ENCODE assay signal across 10 cellular contexts in genomic region chr2:147500819-147501395, GRCh38.
"Had no signal": no experiment of that assay in that cellular context is flagged by ENCODE, and none has a peak within 500 bp of the region (broad histone marks: within the 10 kb centered on the region; RNA-seq: fewer than 3 reads in every experiment).

No MANE protein-coding gene starts in this region.

- H3K27ac Mint-ChIP-seq: stimulated activated memory B cell treated with anti-CD40 and anti-IgM and Interleukin-4, amounts not matched to agents 10 μg/mL and 1 μg/mL and 100 μg/mL, for 72 hours; WTC11 had no signal

- H3K9me3 Mint-ChIP-seq: stimulated activated memory B cell treated with anti-CD40 and anti-IgM and Interleukin-4, amounts not matched to agents 10 μg/mL and 1 μg/mL and 100 μg/mL, for 72 hours had no signal

- H3K4me3 ChIP-seq: right atrium auricular region had no signal

- H3K4me1 Mint-ChIP-seq: stimulated activated memory B cell treated with anti-CD40 and anti-IgM and Interleukin-4, amounts not matched to agents 10 μg/mL and 1 μg/mL and 100 μg/mL, for 72 hours; WTC11 had no signal

- H3K36me3 Mint-ChIP-seq: naive thymus-derived CD8-positive, alpha-beta T cell; stimulated activated memory B cell treated with anti-CD40 and anti-IgM and Interleukin-4, amounts not matched to agents 10 μg/mL and 1 μg/mL and 100 μg/mL, for 72 hours; WTC11 had no signal

- H3K4me1 ChIP-seq: right atrium auricular region had no signal

- H3K9me3 ChIP-seq: right atrium auricular region had no signal

- H3K27ac ChIP-seq: right atrium auricular region had no signal

- DNase-seq: activated naive CD4-positive, alpha-beta T cell treated with Interleukin-2 at 50 U/mL for 16 hours; hypothalamus; mesenchymal stem cell; stimulated activated CD4-positive, alpha-beta T cell treated with anti-CD3 and anti-CD28 coated beads, Interleukin-2, amount 100 ng/mL, for 48 hours had no signal

- H3K27me3 ChIP-seq: right atrium auricular region had no signal

- H3K36me3 ChIP-seq: right atrium auricular region had no signal

- ATAC-seq: esophagus mucosa; SK-N-SH treated with all-trans-retinoic acid at 6 μM for 48 hours; stimulated activated memory B cell treated with anti-CD40 and anti-IgM and Interleukin-4, amounts not matched to agents 10 μg/mL and 1 μg/mL and 100 μg/mL, for 72 hours; WTC11 had no signal

- H3K4me3 Mint-ChIP-seq: stimulated activated memory B cell treated with anti-CD40 and anti-IgM and Interleukin-4, amounts not matched to agents 10 μg/mL and 1 μg/mL and 100 μg/mL, for 72 hours; WTC11 had no signal

- H3K27me3 Mint-ChIP-seq: naive thymus-derived CD8-positive, alpha-beta T cell had no signal
